30 cellular contexts compared by ENCODE assay signal in the genomic region with DNA sequence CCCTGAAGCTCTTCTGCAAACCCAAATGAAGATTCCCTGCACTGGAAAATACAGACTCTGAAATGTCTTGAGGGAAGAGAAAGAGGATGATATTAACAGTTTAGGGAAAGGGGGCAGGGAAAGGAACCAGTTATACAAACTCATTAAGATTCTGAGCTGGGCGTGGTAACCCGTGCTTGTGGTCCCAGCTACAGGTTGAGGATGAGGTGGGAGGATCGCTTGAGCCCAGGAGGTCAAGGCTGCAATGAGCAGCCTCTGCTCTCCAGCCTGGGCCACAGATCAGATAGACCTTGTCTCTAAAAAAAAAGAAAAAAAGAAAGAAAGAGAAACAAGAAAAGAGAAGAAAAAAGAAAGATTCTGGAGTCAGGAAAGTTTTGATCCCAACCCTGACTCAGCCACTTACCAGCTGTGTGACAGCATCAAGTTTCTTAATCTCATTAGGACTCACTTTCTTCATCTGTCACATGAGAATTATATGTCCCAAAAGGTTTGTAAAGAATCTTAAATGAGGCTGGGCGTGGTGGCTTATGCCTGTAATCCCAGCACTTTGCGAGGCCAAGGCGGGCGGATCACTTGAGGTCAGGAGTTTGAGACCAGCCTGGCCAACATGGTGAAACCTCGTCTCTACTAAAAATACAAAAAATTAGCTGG. TPM values are rescaled to one million over a fixed set of nuclear protein-coding genes. Genes with fewer than 3 reads are reported as not detected.
DNase-seq lines count a peak whose midpoint lies in the region; TF ChIP-seq lines count a peak whose summit lies in the region.
"Had no signal": no experiment of that assay in that cellular context is flagged by ENCODE, and none has a peak within 500 bp of the region (broad histone marks: within the 10 kb centered on the region; RNA-seq: fewer than 3 reads in every experiment).

No MANE protein-coding gene starts in this region.

- no peak overlapping the region for H4K91ac ChIP-seq in mesenchymal stem cell (ENCODE audit: low read length)

- DNase-seq in HAP-1 (ENCODE audit: low spot score in 2 of 2) = peak; percentile 62 to 79
- DNase-seq in NCI-H82 treated with DMSO at 0.1 percent for 48 hours (lab: John Stamatoyannopoulos, UW; ENCODE audit: unreplicated experiment) = peak; percentile 92
- DNase-seq in mesenchymal stem cell = no peak
- no peak for DNase-seq in suprapubic skin (ENCODE audit: low spot score in 2 of 2)
- no peak for DNase-seq in HuH-7.5 (ENCODE audit: low spot score)
- DNase-seq in ovary = no peak
- DNase-seq in coronary artery (ENCODE audit: low spot score) = no peak
- DNase-seq: activated CD4-positive, alpha-beta T cell treated with anti-CD3 and anti-CD28 coated beads, Interleukin-2, amount 10 ng/mL, durations not matched to agents 24 days and 14 days; activated effector memory CD4-positive, alpha-beta T cell treated with anti-CD3 and anti-CD28 coated beads, Interleukin-2, amount 50 U/mL, for 16 hours; activated naive CD8-positive, alpha-beta T cell treated with anti-CD3 and anti-CD28 coated beads, Interleukin-2, amount 10 ng/mL, durations not matched to agents 7 days and 5 days; activated T-cell treated with anti-CD3 and anti-CD28 coated beads, Interleukin-2, amount 50 U/mL, for 1 hour; dorsolateral prefrontal cortex; left lung; mesendoderm; naive B cell; NCI-H1092; NCI-H187; NCI-H748 treated with DMSO at 0.1 percent for 48 hours; occipital lobe; small intestine; stomach; T-helper 2 cell had no signal

- no peaks in the 10 kb centered on the region for H3K27me3 ChIP-seq in HAP-1 (ENCODE audit: low read depth)
- H3K27me3 ChIP-seq in mesenchymal stem cell (ENCODE audit: control insufficient read depth in 1 of 2, insufficient read depth in 1 of 2, low read length in 2 of 2) = no peaks in the 10 kb centered on the region
- H3K27me3 ChIP-seq in suprapubic skin = no peaks in the 10 kb centered on the region
- H3K27me3 ChIP-seq in ovary = no peaks in the 10 kb centered on the region
- H3K27me3 ChIP-seq: dorsolateral prefrontal cortex, left lung, stomach, tibial nerve had no signal

- H3K79me1 ChIP-seq in mesenchymal stem cell (replicated peaks; ENCODE audit: low read length, poor library complexity, severe bottlenecking) = no peaks in the 10 kb centered on the region

- H2BK15ac ChIP-seq in mesenchymal stem cell (ENCODE audit: low read depth, poor library complexity, severe bottlenecking) = no peak overlapping the region

- H2BK12ac ChIP-seq in mesenchymal stem cell (ENCODE audit: low read length in 2 of 2) = peak overlapping the region in 1 of 2 experiments; percentile 59

- H3K4ac ChIP-seq in mesenchymal stem cell (ENCODE audit: low read depth in 1 of 2, low read length in 2 of 2) = no peak overlapping the region

- no peak overlapping the region for H3K14ac ChIP-seq in mesenchymal stem cell (ENCODE audit: low read length in 2 of 2)

- no peak overlapping the region for H3K4me3 ChIP-seq in HAP-1
- peak overlapping the region in 1 of 2 experiments; percentile 10 for H3K4me3 ChIP-seq in mesenchymal stem cell (ENCODE audit: insufficient read depth in 1 of 2, low read depth in 1 of 2, low read length in 2 of 2)
- no peak overlapping the region for H3K4me3 ChIP-seq in suprapubic skin
- H3K4me3 ChIP-seq in ovary = no peak overlapping the region
- H3K4me3 ChIP-seq in coronary artery = no peak overlapping the region
- H3K4me3 ChIP-seq: dorsolateral prefrontal cortex, left lung, SK-N-MC, stomach, tibial nerve had no signal

- H4K8ac ChIP-seq in mesenchymal stem cell (ENCODE audit: low read length) = no peak overlapping the region

- H3K27ac ChIP-seq in mesenchymal stem cell (ENCODE audit: low read length, poor library complexity, severe bottlenecking) = no peak overlapping the region
- H3K27ac ChIP-seq in suprapubic skin = peak overlapping the region; percentile 18
- H3K27ac ChIP-seq in ovary = no peak overlapping the region
- H3K27ac ChIP-seq in coronary artery = no peak overlapping the region
- H3K27ac ChIP-seq: dorsolateral prefrontal cortex, left lung, SK-N-MC had no signal

- in situ Hi-C loops in HAP-1 (cut with MboI; ENCODE audit: low sequenced_read_pairs) = no loop called here

- H2AFZ ChIP-seq in mesenchymal stem cell (ENCODE audit: low read depth, low read length) = no peak overlapping the region

- no peak overlapping the region for H3K23ac ChIP-seq in mesenchymal stem cell (ENCODE audit: low read length in 2 of 2)

- H2BK120ac ChIP-seq in mesenchymal stem cell (ENCODE audit: low read depth, low read length) = no peak overlapping the region

- intact Hi-C loops in ovary (cut with DNase I) = loop anchor here in 1 of 4 donors (10.0 kb wide), 1 partner anchor 77 kb away; the partner anchor contains the start of gene ATP2B4

- no peak overlapping the region for H3K18ac ChIP-seq in mesenchymal stem cell (ENCODE audit: low read depth in 1 of 2, low read length in 2 of 2)

- no peaks in the 10 kb centered on the region for H3K36me3 ChIP-seq in HAP-1 (replicated peaks)
- no peaks in the 10 kb centered on the region for H3K36me3 ChIP-seq in mesenchymal stem cell (ENCODE audit: control insufficient read depth in 1 of 2, insufficient read depth in 2 of 2, low read depth in 1 of 2, low read length in 2 of 2)
- no peaks in the 10 kb centered on the region for H3K36me3 ChIP-seq in suprapubic skin
- H3K36me3 ChIP-seq in ovary = no peaks in the 10 kb centered on the region
- H3K36me3 ChIP-seq: left lung, stomach, tibial nerve had no signal

- TF ChIP-seq POLR2A in suprapubic skin (IDR thresholded peaks at IDR 0.05) (no peak), ovary (IDR thresholded peaks at IDR 0.05) (no peak)

- peak overlapping the region; percentile 51 for H3K9ac ChIP-seq in mesenchymal stem cell (ENCODE audit: low read length)

- H3K4me1 ChIP-seq in HAP-1 (peaks cover 33% of the 10 kb centered on the region), mesenchymal stem cell (ENCODE audit: control insufficient read depth, insufficient read depth, low read depth, low read length) (no peaks in the 10 kb centered on the region), suprapubic skin (peaks cover 6% of the 10 kb centered on the region), ovary (ENCODE audit: insufficient read depth) (no peaks in the 10 kb centered on the region)

- WGBS in mesenchymal stem cell = 88% methylated on average over 8 of the region's 8 CpGs
- 59% methylated on average over 8 of the region's 8 CpGs for WGBS in suprapubic skin
- 81 to 87% (median 87%) methylated on average over 8 of the region's 8 CpGs for WGBS in ovary, 3 donors

- no peak overlapping the region for H2BK5ac ChIP-seq in mesenchymal stem cell (ENCODE audit: low read depth, low read length, poor library complexity, severe bottlenecking)

- TF ChIP-seq EP300 in suprapubic skin (IDR thresholded peaks at IDR 0.05) (no peak), ovary (IDR thresholded peaks at IDR 0.05) (no peak)

- H3K9me3 ChIP-seq in HAP-1 (no peaks in the 10 kb centered on the region), mesenchymal stem cell (ENCODE audit: control insufficient read depth, low read length) (no peaks in the 10 kb centered on the region), suprapubic skin (no peaks in the 10 kb centered on the region), ovary (no peaks in the 10 kb centered on the region)
- H3K9me3 ChIP-seq: left lung, stomach, tibial nerve had no signal

- H2AK5ac ChIP-seq in mesenchymal stem cell (ENCODE audit: low read length, severe bottlenecking) = no peak overlapping the region

- TF ChIP-seq CTCF in suprapubic skin (IDR thresholded peaks at IDR 0.05) (no peak), ovary (IDR thresholded peaks at IDR 0.05) (no peak), coronary artery (IDR thresholded peaks at IDR 0.05) (no peak)

- no peak overlapping the region for H3K4me2 ChIP-seq in mesenchymal stem cell (ENCODE audit: low read length, poor library complexity, severe bottlenecking)

RNA-seq across cellular contexts. Expression of gene OPTC, which starts 53.9 kb away (rescaled TPM):
- polyA plus RNA-seq in mesenchymal stem cell (2013, experiment 1 of 2) = not detected
- not detected for polyA plus RNA-seq in mesenchymal stem cell (2013, experiment 2 of 2)
- total RNA-seq in suprapubic skin (not detected), ovary (not detected)
- under 1 TPM in 1 of 2 donors, not detected in 1; 0.08 TPM for polyA plus RNA-seq in ovary
- total RNA-seq: activated CD4-positive, alpha-beta T cell treated with anti-CD3 and anti-CD28 coated beads, Interleukin-2, amount 10 ng/mL, durations not matched to agents 24 days and 14 days; activated CD8-positive, alpha-beta memory T cell treated with anti-CD3 and anti-CD28 coated beads for 36 hours; activated naive CD8-positive, alpha-beta T cell treated with anti-CD3 and anti-CD28 coated beads, Interleukin-2, amount 10 ng/mL, durations not matched to agents 7 days and 5 days; astrocyte; Daoy; glomerular endothelial cell; H4; left lung; occipital lobe; stomach; tibial nerve had no signal
- polyA plus RNA-seq: CD14-positive monocyte, small intestine, stomach had no signal

Comparison
In these comparisons a context has a peak if more than half of its experiments do, and no peak if none do; other contexts are left out.
1. DNase-seq: peak in HAP-1 (2 of 2) and NCI-H82 treated with DMSO at 0.1 percent for 48 hours (single experiment); none in mesenchymal stem cell (single experiment), suprapubic skin (0 of 2), HuH-7.5 (single experiment), ovary (0 of 5) and coronary artery (single experiment).